ENCODE assay signal across 18 cellular contexts in the genomic region with DNA sequence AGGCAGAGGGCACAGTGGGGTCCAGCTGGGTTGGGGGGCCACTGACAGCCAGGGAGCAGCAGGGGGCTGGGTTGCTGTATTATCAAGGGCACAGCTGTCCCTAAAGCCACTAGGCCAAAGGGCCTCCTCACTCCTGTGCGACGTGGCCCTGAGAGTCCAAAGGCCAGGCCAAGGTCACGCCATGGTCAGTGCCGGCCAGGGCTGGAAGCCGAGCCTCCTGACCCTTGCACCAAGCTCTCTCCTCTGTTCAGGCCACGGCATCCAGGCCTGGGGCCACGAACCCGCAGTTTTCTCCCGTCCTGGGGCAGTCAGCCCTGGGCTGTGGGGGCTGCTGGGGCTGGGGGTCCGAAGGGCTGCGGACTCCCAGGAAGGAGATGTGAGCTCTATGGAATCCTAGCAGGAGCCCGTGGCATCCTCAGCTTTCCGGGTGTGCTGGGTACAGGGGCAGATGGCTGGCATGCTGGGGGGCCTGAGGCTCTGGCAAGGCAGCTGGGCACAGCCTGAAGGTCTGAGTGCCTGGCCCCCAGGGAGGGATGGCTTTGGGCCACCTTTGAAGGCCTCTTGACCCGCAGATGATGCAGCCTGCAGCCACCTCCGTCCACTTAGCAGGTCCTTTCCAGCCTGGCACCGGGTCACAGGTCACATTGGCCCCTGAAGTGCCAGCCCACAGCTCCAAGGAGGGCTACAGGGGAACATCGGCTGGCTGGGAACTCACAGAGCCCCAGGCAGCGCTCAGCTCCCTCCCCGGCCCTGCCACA. TPM values are rescaled to one million over a fixed set of nuclear protein-coding genes. Genes with fewer than 3 reads are reported as not detected.
DNase-seq lines count a peak whose midpoint lies in the region; ATAC-seq, FAIRE-seq and TF ChIP-seq lines count a peak whose summit lies in the region.
"Had no signal": no experiment of that assay in that cellular context is flagged by ENCODE, and none has a peak within 500 bp of the region (broad histone marks: within the 10 kb centered on the region; RNA-seq: fewer than 3 reads in every experiment).

No MANE protein-coding gene starts in this region.

- no peaks in the 10 kb centered on the region for H4K20me1 ChIP-seq in HepG2 (ENCODE audit: insufficient read depth, low read length)
- no peaks in the 10 kb centered on the region for H4K20me1 ChIP-seq in osteoblast (ENCODE audit: insufficient read depth, low read length)
- H4K20me1 ChIP-seq: BLaER1 had no signal

- H3K27ac ChIP-seq in right cardiac atrium (ENCODE audit: low read length) (no peak overlapping the region), HepG2 (ENCODE audit: extremely low read length, insufficient read depth, low read length) (peak overlapping the region; percentile 48), osteoblast (ENCODE audit: low read depth, low read length) (no peak overlapping the region), gastroesophageal sphincter (no peak overlapping the region)
- H3K27ac ChIP-seq: BLaER1, HL-60 had no signal

- TF ChIP-seq POLR2A in HepG2 (IDR thresholded peaks at IDR 0.05; ENCODE audit: insufficient read depth in 1 of 2, low read depth in 2 of 2, low read length in 2 of 2) = no peak
- TF ChIP-seq POLR2A in gastroesophageal sphincter (IDR thresholded peaks at IDR 0.05) = no peak

- peak overlapping the region; percentile 64 for H3K4me2 ChIP-seq in HepG2 (ENCODE audit: low read depth, low read length)
- no peak overlapping the region for H3K4me2 ChIP-seq in osteoblast (ENCODE audit: insufficient read depth, low read length)
- H3K4me2 ChIP-seq: BLaER1 had no signal

- H3K27me3 ChIP-seq in right cardiac atrium (ENCODE audit: control insufficient read depth, insufficient read depth) (no peaks in the 10 kb centered on the region), HepG2 (ENCODE audit: control insufficient read depth in 1 of 2, insufficient read depth in 2 of 2, low read length in 2 of 2) (peaks cover 0 to 4% of the 10 kb centered on the region in 2 experiments; a peak in 4 of 5 replicates), osteoblast (ENCODE audit: insufficient read depth, low read length) (no peaks in the 10 kb centered on the region), gastroesophageal sphincter (no peaks in the 10 kb centered on the region)
- H3K27me3 ChIP-seq: BLaER1 had no signal

- H3K79me2 ChIP-seq in HepG2 (ENCODE audit: insufficient read depth, low read length) = no peaks in the 10 kb centered on the region
- H3K79me2 ChIP-seq in osteoblast (ENCODE audit: insufficient read depth, low read length) = no peaks in the 10 kb centered on the region

- H3K4me1 ChIP-seq in right cardiac atrium (ENCODE audit: control insufficient read depth, insufficient read depth, low read length) = no peaks in the 10 kb centered on the region
- H3K4me1 ChIP-seq in HepG2 (ENCODE audit: insufficient read depth, low read length) = peaks cover 91% of the 10 kb centered on the region
- no peaks in the 10 kb centered on the region for H3K4me1 ChIP-seq in osteoblast (ENCODE audit: insufficient read depth, low read length)
- H3K4me1 ChIP-seq in gastroesophageal sphincter = peaks cover 0 to 11% (median 4%) of the 10 kb centered on the region in 3 donors

- WGBS in right cardiac atrium = 86% methylated on average over 19 of the region's 19 CpGs
- WGBS in HepG2 (ENCODE audit: low lambda C conversion rate) = 0% methylated on average over 4 of the region's 19 CpGs
- WGBS in gastroesophageal sphincter (ENCODE audit: low coverage in 1 of 2), 2 donors = 80 to 83% methylated on average over 1 of the region's 19 CpGs

- ATAC-seq in right cardiac atrium (no peak), left ventricle myocardium superior (no peak), HepG2 (peak; percentile 42), GM19351 (IDR thresholded peaks at IDR 0.05; ENCODE audit: unreplicated experiment) (no peak), gastroesophageal sphincter (no peak)
- ATAC-seq: CD8-positive, alpha-beta T cell; GM12878 had no signal

- no peak for FAIRE-seq in HepG2 (lab: Jason Lieb, UNC)
- FAIRE-seq: GM12878, H1 had no signal

- H3K36me3 ChIP-seq in HepG2 (replicated peaks in 1 of 2; ENCODE audit: control insufficient read depth in 1 of 2, insufficient read depth in 2 of 2, low read length in 2 of 2) = no peaks in the 10 kb centered on the region
- no peaks in the 10 kb centered on the region for H3K36me3 ChIP-seq in osteoblast (ENCODE audit: insufficient read depth, low read length)
- H3K36me3 ChIP-seq in gastroesophageal sphincter = no peaks in the 10 kb centered on the region
- H3K36me3 ChIP-seq: BLaER1 had no signal

- CTCF ChIA-PET in HepG2 (lab: Yijun Ruan, JAX; ENCODE audit: low intra/inter-chr PET ratio, low total read pairs) = no interaction called here

- no TSS peak for BruUV-seq in HepG2 (replicated peaks; lab: Mats Ljungman, UMichigan)

- in situ Hi-C loops in HepG2 (cut with HindIII; ENCODE audit: extremely low pct_ligation_motif_present, low pct_unique_long_range_greater_than_20kb) = loop anchor here (25.0 kb wide), 1 partner anchor 404 kb away; a partner anchor contains a TSS

- TF ChIP-seq RAD21 in HepG2 (CRISPR knock-in tag; IDR thresholded peaks at IDR 0.05) = no peak

- peak overlapping the region; percentile 3 for H3K9ac ChIP-seq in HepG2 (ENCODE audit: insufficient read depth, low read depth, low read length)
- H3K9ac ChIP-seq: BLaER1 had no signal

- no peaks in the 10 kb centered on the region for H3K9me3 ChIP-seq in right cardiac atrium (ENCODE audit: control insufficient read depth, low read length)
- no peaks in the 10 kb centered on the region for H3K9me3 ChIP-seq in HepG2 (ENCODE audit: low read length)
- H3K9me3 ChIP-seq in osteoblast (ENCODE audit: low read depth, low read length) = no peaks in the 10 kb centered on the region
- no peaks in the 10 kb centered on the region for H3K9me3 ChIP-seq in gastroesophageal sphincter
- H3K9me3 ChIP-seq: BLaER1 had no signal

- DNase-seq in right cardiac atrium (peak; percentile 12 to 47 (median 35)), left ventricle myocardium superior (no peak), HepG2 (ENCODE audit: low spot score) (peak; percentile 43), osteoblast (ENCODE audit: insufficient read length, low spot score, missing footprints) (peak; percentile 87)
- no peak for DNase-seq in stimulated activated CD4-positive, alpha-beta T cell treated with anti-CD3 and anti-CD28 coated beads, Interleukin-4, amount 100 ng/mL, for 1 hour
- DNase-seq: 8988T, Calu3, DND-41, EL, HCEC 1CT, IMR-90 had no signal

- POLR2A ChIA-PET in HepG2 (lab: Yijun Ruan, JAX) = interaction anchor here (1.1 to 5.6 kb wide), 8 partner anchors 8 to 203 kb away, joined by 3 to 54 read pairs (median 4); a partner anchor contains a TSS

- peak; percentile 41; the same call in 1 of the 2 replicates for TF ChIP-seq CTCF in HepG2 (CRISPR knock-in tag; IDR thresholded peaks at IDR 0.05)
- no peak for TF ChIP-seq CTCF in osteoblast (IDR thresholded peaks at IDR 0.05; ENCODE audit: extremely low read depth, low read depth, low read length)
- no peak for TF ChIP-seq CTCF in gastroesophageal sphincter (IDR thresholded peaks at IDR 0.05)

- H3K4me3 ChIP-seq in right cardiac atrium (ENCODE audit: low read length) = no peak overlapping the region
- H3K4me3 ChIP-seq in HepG2 (replicated peaks in 1 of 3; ENCODE audit: insufficient read depth in 1 of 3, low read depth in 2 of 3, low read length in 3 of 3) = peak overlapping the region in 1 of 3 experiments; percentile 40; a peak in 1 of 6 replicates
- H3K4me3 ChIP-seq in osteoblast (ENCODE audit: insufficient read depth, low read length) = no peak overlapping the region
- H3K4me3 ChIP-seq in gastroesophageal sphincter = no peak overlapping the region
- H3K4me3 ChIP-seq: BLaER1, GM12878 had no signal

- H2AFZ ChIP-seq in HepG2 (ENCODE audit: low read length) (no peak overlapping the region), osteoblast (ENCODE audit: low read length) (no peak overlapping the region)

- TF ChIP-seq EP300 in HepG2 (IDR thresholded peaks at IDR 0.05; ENCODE audit: low read depth in 2 of 2, low read length in 2 of 2) (peak in 1 of 2 experiments; percentile 42; a peak in 1 of 4 replicates), HepG2 (CRISPR knock-in tag; IDR thresholded peaks at IDR 0.05; ENCODE audit: borderline replicate concordance) (no peak), gastroesophageal sphincter (IDR thresholded peaks at IDR 0.05) (no peak)

- intact Hi-C loops in right cardiac atrium (cut with DNase I) = no loop called here
- intact Hi-C loops in left ventricle myocardium superior (cut with micrococcal nuclease) = no loop called here
- intact Hi-C loops in HepG2 (cut with micrococcal nuclease; ENCODE audit: unreplicated experiment) = no loop called here

TF ChIP-seq in HepG2, 621 proteins besides CTCF, POLR2A, EP300 and RAD21 (continues in another document):
- no peak for TF ChIP-seq SIN3B (IDR thresholded peaks at IDR 0.05; ENCODE audit: low read length)

RNA-seq across cellular contexts. Expression of a gene that starts 17.3 kb away (rescaled TPM):
- total RNA-seq in right cardiac atrium = 10 to 100 TPM; 63.6 to 85.2 (median 72.7) TPM
- polyA plus RNA-seq in right cardiac atrium = 22.9 TPM
- total RNA-seq in left ventricle myocardium superior = 78.9 TPM
- total RNA-seq in HepG2 (2016; rRNA removed; fragmentation: Illumina TruSeq; extraction: Trizol) = 24.7 and 32.0 TPM in 2 replicates
- 25.2 and 27.4 TPM in 2 replicates for total RNA-seq in HepG2 (2016; cell fraction: cytosol; rRNA removed; fragmentation: Illumina TruSeq; extraction: Trizol; ENCODE audit: low read depth)
- total RNA-seq in HepG2 (2016; cell fraction: insoluble cytoplasmic fraction; rRNA removed; fragmentation: Illumina TruSeq; extraction: Trizol) = 25.2 and 26.2 TPM in 2 replicates
- total RNA-seq in HepG2 (2016; cell fraction: membrane; rRNA removed; fragmentation: Illumina TruSeq; extraction: Trizol) = 42.1 and 44.8 TPM in 2 replicates
- total RNA-seq in HepG2 (2016; cell fraction: nucleus; rRNA removed; fragmentation: Illumina TruSeq; extraction: Trizol) = 16.8 and 21.1 TPM in 2 replicates
- 16.6 and 18.2 TPM in 2 replicates for polyA plus RNA-seq in HepG2 (2011; rRNA removed)
- polyA plus RNA-seq in HepG2 (2011; cell fraction: cytosol; rRNA removed) = 14.0 and 14.5 TPM in 2 replicates
- 11.7 and 12.6 TPM in 2 replicates for polyA plus RNA-seq in HepG2 (2011; cell fraction: nucleus; rRNA removed)
- 20.9 and 22.5 TPM in 2 replicates for polyA plus RNA-seq in HepG2 (2012)
- 26.1 and 26.5 TPM in 2 replicates for polyA plus RNA-seq in HepG2 (2016; cell fraction: cytosol; fragmentation: Illumina TruSeq; extraction: Trizol; ENCODE audit: low read depth)
- polyA plus RNA-seq in HepG2 (2016; cell fraction: insoluble cytoplasmic fraction; fragmentation: Illumina TruSeq; extraction: Trizol; ENCODE audit: low read depth) = 15.3 and 15.6 TPM in 2 replicates
- polyA plus RNA-seq in HepG2 (2016; cell fraction: membrane; fragmentation: Illumina TruSeq; extraction: Trizol; ENCODE audit: low read depth) = 29.1 and 30.3 TPM in 2 replicates
- 21.2 and 21.4 TPM in 2 replicates for polyA plus RNA-seq in HepG2 (2016; cell fraction: nucleus; fragmentation: Illumina TruSeq; extraction: Trizol; ENCODE audit: insufficient read depth, low read depth)
- polyA minus RNA-seq in HepG2 (2011; rRNA and poly(A)+ RNA removed; ENCODE audit: low replicate concordance) = 7.8 and 47.2 TPM in 2 replicates
- polyA minus RNA-seq in HepG2 (2011; cell fraction: cytosol; rRNA and poly(A)+ RNA removed) = 23.7 and 30.1 TPM in 2 replicates
- 30.8 and 34.2 TPM in 2 replicates for polyA minus RNA-seq in HepG2 (2011; cell fraction: nucleus; rRNA and poly(A)+ RNA removed)
- total RNA-seq in osteoblast = 21.8 and 22.1 TPM in 2 replicates
- 10 to 100 TPM; 19.5 to 28.5 (median 26.9) TPM for total RNA-seq in gastroesophageal sphincter

Comparison
In these comparisons a context has a peak if more than half of its experiments do, and no peak if none do; other contexts are left out.
1. DNase-seq: peak in right cardiac atrium (3 of 3), HepG2 (single experiment) and osteoblast (single experiment); none in left ventricle myocardium superior (single experiment) and stimulated activated CD4-positive, alpha-beta T cell treated with anti-CD3 and anti-CD28 coated beads, Interleukin-4, amount 100 ng/mL, for 1 hour (single experiment).